ENCODE assay signal across 22 cellular contexts in the genomic region with DNA sequence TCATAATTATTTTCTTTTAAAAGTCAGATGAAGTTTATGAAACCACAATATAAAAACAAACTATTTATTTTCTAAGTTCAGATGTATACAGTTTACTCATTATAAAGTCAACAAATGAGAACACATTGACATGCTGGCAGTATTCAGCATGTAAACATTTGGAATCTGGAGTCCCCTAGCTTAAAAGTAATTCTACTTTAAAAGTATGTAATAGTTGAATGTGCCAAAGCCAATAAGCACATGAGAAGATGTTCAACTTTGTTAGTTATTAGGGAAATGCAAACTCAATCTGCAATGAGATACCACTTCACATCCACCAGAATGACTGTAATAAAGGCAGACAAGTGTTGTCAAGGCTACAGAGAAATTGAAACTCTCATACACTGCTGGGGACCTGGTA.
DNase-seq lines count a peak whose midpoint lies in the region; ATAC-seq, FAIRE-seq and TF ChIP-seq lines count a peak whose summit lies in the region.
"Had no signal": no experiment of that assay in that cellular context is flagged by ENCODE, and none has a peak within 500 bp of the region (broad histone marks: within the 10 kb centered on the region; RNA-seq: fewer than 3 reads in every experiment).

No MANE protein-coding gene starts in this region.

- H3K27me3 ChIP-seq in cardiac muscle cell (no peaks in the 10 kb centered on the region), heart right ventricle (no peaks in the 10 kb centered on the region)
- H3K27me3 ChIP-seq: BE2C had no signal

- no peaks in the 10 kb centered on the region for H3K36me3 ChIP-seq in cardiac muscle cell
- H3K36me3 ChIP-seq in heart right ventricle: peaks cover 0 to 7% (median 0%) of the 10 kb centered on the region in 9 donors
- H3K36me3 ChIP-seq: BE2C, BLaER1 had no signal

- H3K9me3 ChIP-seq in cardiac muscle cell (ENCODE audit: low read depth) (no peaks in the 10 kb centered on the region), heart right ventricle (no peaks in the 10 kb centered on the region)
- H3K9me3 ChIP-seq: BE2C, BLaER1, Caco-2 had no signal

- H3K27me3 Mint-ChIP-seq in effector memory CD8-positive, alpha-beta T cell: peaks cover 6 to 10% of the 10 kb centered on the region in 2 donors
- H3K27me3 Mint-ChIP-seq: CD4-positive, alpha-beta T cell had no signal

- intact Hi-C loops in heart right ventricle (cut with DNase I): no loop called here

- no peak overlapping the region for H3K4me3 Mint-ChIP-seq in effector memory CD8-positive, alpha-beta T cell
- H3K4me3 Mint-ChIP-seq: CD4-positive, alpha-beta T cell; CD8-positive, alpha-beta T cell had no signal

- H3K4me1 ChIP-seq in cardiac muscle cell (ENCODE audit: low read depth) (peaks cover 36% of the 10 kb centered on the region), heart right ventricle (peaks cover 5 to 70% (median 29%) of the 10 kb centered on the region in 9 donors)
- H3K4me1 ChIP-seq: BE2C, Caco-2 had no signal

- no peak for TF ChIP-seq CTCF in cardiac muscle cell (IDR thresholded peaks at IDR 0.05; ENCODE audit: low read depth, low read length)
- TF ChIP-seq CTCF in heart right ventricle (IDR thresholded peaks at IDR 0.05): no peak
- no peak for TF ChIP-seq CTCF in C4-2B (conservative IDR thresholded peaks at IDR 0.05)
- TF ChIP-seq CTCF in D721Med (IDR thresholded peaks at IDR 0.05; ENCODE audit: insufficient read depth, missing control alignments): no peak

- ATAC-seq in heart right ventricle: no peak
- ATAC-seq in effector memory CD8-positive, alpha-beta T cell (replicated peaks): no peak
- ATAC-seq: CD8-positive, alpha-beta T cell had no signal

- no peaks in the 10 kb centered on the region for H3K4me1 Mint-ChIP-seq in effector memory CD8-positive, alpha-beta T cell (ENCODE audit: low read depth in 2 of 2)

- peak overlapping the region; percentile 41 for H3K27ac ChIP-seq in cardiac muscle cell
- H3K27ac ChIP-seq in heart right ventricle: no peak overlapping the region
- H3K27ac ChIP-seq in C4-2B: peak overlapping the region; percentile 78; the same call in 1 of the 2 replicates
- H3K27ac ChIP-seq: BLaER1 had no signal

- no peak overlapping the region for H3K27ac Mint-ChIP-seq in effector memory CD8-positive, alpha-beta T cell
- H3K27ac Mint-ChIP-seq: CD4-positive, alpha-beta T cell; CD8-positive, alpha-beta T cell had no signal

- FAIRE-seq in D721Med (lab: Jason Lieb, UNC): peak; percentile 29
- FAIRE-seq in TTC549 (lab: Jason Lieb, UNC): peak; percentile 47
- FAIRE-seq: A204.1, G401.6, GM12891, GM19239 had no signal

- H3K4me3 ChIP-seq in cardiac muscle cell: no peak overlapping the region
- no peak overlapping the region for H3K4me3 ChIP-seq in heart right ventricle
- H3K4me3 ChIP-seq: BLaER1 had no signal

- peaks cover 0 to under 1% of the 10 kb centered on the region in 2 donors for H3K9me3 Mint-ChIP-seq in effector memory CD8-positive, alpha-beta T cell
- H3K9me3 Mint-ChIP-seq: CD8-positive, alpha-beta T cell had no signal

- DNase-seq in cardiac muscle cell (ENCODE audit: low read depth in 1 of 2, low spot score in 1 of 2) (no peak), heart right ventricle (no peak), D721Med (ENCODE audit: insufficient read length, low spot score) (no peak), DMS 273 (lab: John Stamatoyannopoulos, UW; ENCODE audit: unreplicated experiment) (no peak)
- no peak for DNase-seq in effector memory CD8-positive, alpha-beta T cell
- DNase-seq: 8988T; ACHN; BE2C; C1 segment of cervical spinal cord; Caco-2; Calu3; CD4-positive, alpha-beta T cell; CD8-positive, alpha-beta T cell; DMS79 treated with DMSO at 0.1 percent for 48 hours; GF-D8 had no signal

- H3K36me3 Mint-ChIP-seq in effector memory CD8-positive, alpha-beta T cell (ENCODE audit: insufficient read depth): no peaks in the 10 kb centered on the region
- H3K36me3 Mint-ChIP-seq: CD8-positive, alpha-beta T cell had no signal

Comparison
In these comparisons a context has a peak if more than half of its experiments do, and no peak if none do; other contexts are left out.
1. H3K27ac ChIP-seq: peak in cardiac muscle cell (single experiment) and C4-2B (single experiment); none in heart right ventricle (0 of 10).